34 cellular contexts compared by ENCODE assay signal in the genomic region with DNA sequence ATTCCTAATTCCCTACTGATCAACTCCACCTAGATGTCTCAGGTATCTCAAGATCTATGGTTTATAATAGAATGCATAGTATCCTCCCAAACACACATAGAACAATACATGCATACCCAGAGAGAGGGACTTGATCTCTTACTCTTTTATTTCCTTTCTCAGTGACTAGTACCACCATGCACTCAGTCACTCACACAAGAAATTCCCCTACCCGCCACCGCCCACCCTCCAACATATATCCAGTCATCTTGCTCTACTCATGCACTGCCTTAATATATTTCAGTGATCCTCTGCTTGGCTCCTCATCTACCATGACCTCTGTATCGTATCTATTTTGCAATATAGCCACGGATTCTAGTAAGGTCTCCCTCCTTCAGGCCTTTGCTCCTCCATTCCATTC.
"Had no signal": no experiment of that assay in that cellular context is flagged by ENCODE, and none has a peak within 500 bp of the region (broad histone marks: within the 10 kb centered on the region; RNA-seq: fewer than 3 reads in every experiment).

No MANE protein-coding gene starts in this region.

- H3K27ac ChIP-seq: body of pancreas, brain microvascular endothelial cell, breast epithelium, VCaP had no signal

- H3K9me3 ChIP-seq: body of pancreas, breast epithelium had no signal

- ATAC-seq: activated CD8-positive, alpha-beta T cell treated with anti-CD3 and anti-CD28 coated beads for 36 hours; activated naive CD8-positive, alpha-beta T cell treated with anti-CD3 and anti-CD28 coated beads, Interleukin-2, amount 50 U/mL, for 24 hours; body of pancreas had no signal

- H3K36me3 Mint-ChIP-seq: activated CD4-positive, alpha-beta memory T cell treated with anti-CD3 and anti-CD28 coated beads for 36 hours; activated naive CD4-positive, alpha-beta T cell treated with anti-CD3 and anti-CD28 coated beads, Interleukin-2, amount 10 ng/mL, durations not matched to agents 7 days and 5 days; activated naive CD4-positive, alpha-beta T cell treated with anti-CD3 and anti-CD28 coated beads, Interleukin-2, amount 50 U/mL, for 24 hours; activated naive CD8-positive, alpha-beta T cell had no signal

- H3K4me1 Mint-ChIP-seq: activated B cell treated with CpG ODN at 0.5 μM for 24 hours; activated naive CD4-positive, alpha-beta T cell treated with anti-CD3 and anti-CD28 coated beads, Interleukin-2, amount 50 U/mL, for 24 hours; activated naive CD8-positive, alpha-beta T cell treated with anti-CD3 and anti-CD28 coated beads, Interleukin-2, amount 50 U/mL, for 24 hours had no signal

- DNase-seq: activated B cell treated with CpG ODN at 0.5 μM for 24 hours; activated CD4-positive, alpha-beta memory T cell treated with anti-CD3 and anti-CD28 coated beads for 36 hours; activated CD4-positive, alpha-beta T cell treated with anti-CD3 and anti-CD28 coated beads for 4 hours; activated CD4-positive, alpha-beta T cell treated with anti-CD3 and anti-CD28 coated beads, Interleukin-2, amount 10 ng/mL, durations not matched to agents 24 days and 14 days; activated CD4-positive, alpha-beta T cell treated with anti-CD3 and anti-CD28 coated beads, Interleukin-2, amount 50 U/mL, for 1 hour; activated CD4-positive, alpha-beta T cell treated with anti-CD3 and anti-CD28 coated beads, Interleukin-2, amount 50 U/mL, for 4 hours; activated CD4-positive, CD25-positive, alpha-beta regulatory T cell treated with anti-CD3 and anti-CD28 coated beads, Interleukin-2, amount 50 U/mL, for 72 hours; activated CD8-positive, alpha-beta memory T cell treated with anti-CD3 and anti-CD28 coated beads, Interleukin-2, amount 50 U/mL, for 4 hours; activated CD8-positive, alpha-beta T cell treated with anti-CD3 and anti-CD28 coated beads for 36 hours; activated effector memory CD4-positive, alpha-beta T cell treated with Interleukin-2 at 50 U/mL for 16 hours; activated gamma-delta T cell; activated naive CD4-positive, alpha-beta T cell treated with anti-CD3 and anti-CD28 coated beads, Interleukin-2, amount 10 ng/mL, durations not matched to agents 7 days and 5 days; activated naive CD4-positive, alpha-beta T cell treated with Interleukin-2 at 50 U/mL for 16 hours; activated naive CD8-positive, alpha-beta T cell treated with anti-CD3 and anti-CD28 coated beads, Interleukin-2, amount 10 ng/mL, durations not matched to agents 7 days and 5 days; activated naive CD8-positive, alpha-beta T cell treated with anti-CD3 and anti-CD28 coated beads, Interleukin-2, amount 50 U/mL, for 24 hours; activated T-cell treated with anti-CD3 and anti-CD28 coated beads, Interleukin-2, amount 50 U/mL, for 24 hours; activated T-cell treated with anti-CD3 and anti-CD28 coated beads, Interleukin-2, amount 50 U/mL, for 48 hours; amniotic stem cell; aorta; body of pancreas; brain microvascular endothelial cell; central memory CD4-positive, alpha-beta T cell; T-helper 1 cell; T-helper 2 cell; T-helper 9 cell had no signal

- H3K9me3 Mint-ChIP-seq: activated naive CD4-positive, alpha-beta T cell treated with anti-CD3 and anti-CD28 coated beads, Interleukin-2, amount 50 U/mL, for 24 hours; T-helper 1 cell treated with Interleukin-12 subunit alpha and Interleukin-12 subunit beta and Interleukin-4 antibody, amounts not matched to agents 30 μg/mL and 1 μg/mL, for 36 hours had no signal

- H3K36me3 ChIP-seq: brain microvascular endothelial cell had no signal

- H3K27me3 ChIP-seq: body of pancreas, brain microvascular endothelial cell, breast epithelium had no signal

- H3K27ac Mint-ChIP-seq: activated B cell treated with CpG ODN at 0.5 μM for 24 hours; activated CD4-positive, alpha-beta memory T cell treated with anti-CD3 and anti-CD28 coated beads for 36 hours; activated CD4-positive, alpha-beta T cell treated with anti-CD3 and anti-CD28 coated beads, Interleukin-2, amount 10 ng/mL, durations not matched to agents 24 days and 14 days; activated CD8-positive, alpha-beta T cell treated with anti-CD3 and anti-CD28 coated beads for 36 hours; activated naive CD4-positive, alpha-beta T cell treated with anti-CD3 and anti-CD28 coated beads, Interleukin-2, amount 10 ng/mL, durations not matched to agents 7 days and 5 days; activated naive CD4-positive, alpha-beta T cell treated with anti-CD3 and anti-CD28 coated beads, Interleukin-2, amount 50 U/mL, for 24 hours; activated naive CD8-positive, alpha-beta T cell; activated naive CD8-positive, alpha-beta T cell treated with anti-CD3 and anti-CD28 coated beads, Interleukin-2, amount 10 ng/mL, durations not matched to agents 7 days and 5 days; activated naive CD8-positive, alpha-beta T cell treated with anti-CD3 and anti-CD28 coated beads, Interleukin-2, amount 50 U/mL, for 24 hours; activated T-cell treated with anti-CD3 and anti-CD28 coated beads, Interleukin-2, amount 50 U/mL, for 24 hours; activated T-helper 2 cell treated with anti-CD3 and anti-CD28 coated beads, Interferon-gamma antibody, Interleukin-2, Interleukin-4, amounts not matched to agents 10 μg/mL and 5 μg/mL and 100 μg/mL, durations not matched to agents 14 hours and 24 hours and 36 hours; T-helper 1 cell treated with Interleukin-12 subunit alpha and Interleukin-12 subunit beta and Interleukin-4 antibody, amounts not matched to agents 30 μg/mL and 1 μg/mL, for 36 hours; T-helper 2 cell treated with Interferon-gamma antibody and Interleukin-4, amounts not matched to agents 5 μg/mL and 100 μg/mL, for 36 hours had no signal

- H3K4me3 ChIP-seq: body of pancreas, breast epithelium had no signal

- H3K4me3 Mint-ChIP-seq: activated B cell treated with CpG ODN at 0.5 μM for 24 hours; activated CD4-positive, alpha-beta memory T cell treated with anti-CD3 and anti-CD28 coated beads for 36 hours; activated CD4-positive, alpha-beta T cell treated with anti-CD3 and anti-CD28 coated beads, Interleukin-2, amount 10 ng/mL, durations not matched to agents 24 days and 14 days; activated CD8-positive, alpha-beta T cell treated with anti-CD3 and anti-CD28 coated beads for 36 hours; activated naive CD4-positive, alpha-beta T cell treated with anti-CD3 and anti-CD28 coated beads, Interleukin-2, amount 10 ng/mL, durations not matched to agents 7 days and 5 days; activated naive CD4-positive, alpha-beta T cell treated with anti-CD3 and anti-CD28 coated beads, Interleukin-2, amount 50 U/mL, for 24 hours; activated naive CD8-positive, alpha-beta T cell; activated naive CD8-positive, alpha-beta T cell treated with anti-CD3 and anti-CD28 coated beads, Interleukin-2, amount 10 ng/mL, durations not matched to agents 7 days and 5 days; activated naive CD8-positive, alpha-beta T cell treated with anti-CD3 and anti-CD28 coated beads, Interleukin-2, amount 50 U/mL, for 24 hours; activated T-cell treated with anti-CD3 and anti-CD28 coated beads, Interleukin-2, amount 50 U/mL, for 24 hours; T-helper 1 cell treated with Interleukin-12 subunit alpha and Interleukin-12 subunit beta and Interleukin-4 antibody, amounts not matched to agents 30 μg/mL and 1 μg/mL, for 36 hours; T-helper 2 cell treated with Interferon-gamma antibody and Interleukin-4, amounts not matched to agents 5 μg/mL and 100 μg/mL, for 36 hours had no signal

- H3K4me1 ChIP-seq: body of pancreas, breast epithelium had no signal

- FAIRE-seq: astrocyte, TTC549 had no signal
